In the genomic region with DNA sequence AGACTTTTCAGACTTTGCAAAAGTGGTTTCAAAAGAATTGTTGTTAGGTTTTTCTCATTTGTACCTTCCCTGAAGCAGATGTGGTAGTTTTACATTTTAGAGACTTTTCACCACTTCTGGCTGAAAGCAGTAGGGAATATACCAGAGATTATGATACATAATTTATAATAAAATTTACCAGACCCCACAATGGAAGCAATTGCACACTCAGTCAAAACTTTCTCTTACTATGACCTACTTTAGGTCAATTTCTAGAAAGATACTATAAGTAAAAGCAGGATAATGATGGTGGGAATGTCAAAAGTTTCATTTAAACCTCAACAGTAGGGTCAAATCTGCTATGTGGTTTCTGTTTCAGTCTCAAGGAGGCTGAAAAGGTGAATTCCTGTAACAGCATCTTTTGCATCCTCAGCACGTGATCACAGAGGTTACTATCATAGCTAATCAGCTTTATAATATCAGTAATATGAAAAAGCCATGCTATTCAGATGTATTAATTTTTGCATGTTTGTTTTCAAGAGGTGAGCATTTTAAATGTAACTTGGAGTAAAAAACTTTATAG, we compare ENCODE assay signal across 19 cellular contexts. TPM values are rescaled to one million over a fixed set of nuclear protein-coding genes. Genes with fewer than 3 reads are reported as not detected.
DNase-seq lines count a peak whose midpoint lies in the region; ATAC-seq and TF ChIP-seq lines count a peak whose summit lies in the region.
"Had no signal": no experiment of that assay in that cellular context is flagged by ENCODE, and none has a peak within 500 bp of the region (broad histone marks: within the 10 kb centered on the region; RNA-seq: fewer than 3 reads in every experiment).

No MANE protein-coding gene starts in this region.

- no peaks in the 10 kb centered on the region for H4K20me1 ChIP-seq in GM23248 (ENCODE audit: insufficient read depth)

- in situ Hi-C loops in GM13976 (cut with MboI; ENCODE audit: low sequenced_read_pairs, unreplicated experiment): no loop called here
- in situ Hi-C loops in GM23248 (cut with MboI): no loop called here

- no peaks in the 10 kb centered on the region for H3K4me1 ChIP-seq in GM23248 (ENCODE audit: insufficient read depth)
- H3K4me1 ChIP-seq: left lung had no signal

- H3K9me3 ChIP-seq in GM23248 (ENCODE audit: low read depth): no peaks in the 10 kb centered on the region
- H3K9me3 ChIP-seq: left lung, mucosa of descending colon had no signal

- no peak for TF ChIP-seq CTCF in GM13976 (IDR thresholded peaks at IDR 0.05; ENCODE audit: borderline replicate concordance, control extremely low read depth, extremely low read depth, insufficient read depth, missing control alignments)

- H3K4me3 ChIP-seq in GM23248: no peak overlapping the region
- H3K4me3 ChIP-seq: left lung, mucosa of descending colon had no signal

- 0 out of 2 replicates have a peak, but pooled peaks cover 4% of the 10 kb centered on the region for H3K36me3 ChIP-seq in GM23248 (ENCODE audit: low read depth)

- no peaks in the 10 kb centered on the region for H3K27me3 ChIP-seq in GM23248 (replicated peaks; ENCODE audit: insufficient read depth)
- H3K27me3 ChIP-seq: left lung had no signal

- DNase-seq in GM13976 (ENCODE audit: low spot score) (peak; percentile 34), GM23248 (no peak), anterior cingulate cortex (lab: John Stamatoyannopoulos, UW) (no peak), DMS 273 (lab: John Stamatoyannopoulos, UW; ENCODE audit: unreplicated experiment) (no peak), NCI-H82 (lab: John Stamatoyannopoulos, UW) (no peak)
- DNase-seq: activated B cell treated with CpG ODN at 0.5 μM for 24 hours; left lung; mucosa of descending colon; NCI-H2029; NCI-H510A; PC-3; stimulated activated naive CD4-positive, alpha-beta T cell treated with Interleukin-2 at 50 U/mL for 16 hours; T-helper 17 cell had no signal

- no peak overlapping the region for H2AFZ ChIP-seq in GM23248

- 89 to 91% methylated on average over 1 of the region's 1 CpG for WGBS in GM23248 (ENCODE audit: low coverage in 1 of 2, low lambda C conversion rate in 2 of 2, missing lambda C conversion rate in 2 of 2), 2 experiments

- no peaks in the 10 kb centered on the region for H3F3A ChIP-seq in GM23248 (ENCODE audit: insufficient read depth)

- ATAC-seq in GM19351 (IDR thresholded peaks at IDR 0.05; ENCODE audit: unreplicated experiment): peak; percentile 73
- peak; percentile 85 for ATAC-seq in HG02759 (IDR thresholded peaks at IDR 0.05; ENCODE audit: unreplicated experiment)
- peak; percentile 64 for ATAC-seq in HG03378 (IDR thresholded peaks at IDR 0.05; ENCODE audit: unreplicated experiment)
- ATAC-seq: esophagus mucosa, HepG2, left lung, mucosa of descending colon, PC-3, T-helper 17 cell had no signal

- no peak overlapping the region for H3K4me2 ChIP-seq in GM23248 (ENCODE audit: unreplicated experiment)

- no peaks in the 10 kb centered on the region for H3K9me2 ChIP-seq in GM23248 (ENCODE audit: insufficient read depth)

- no peak overlapping the region for H3K27ac ChIP-seq in GM23248
- H3K27ac ChIP-seq: C4-2B, left lung had no signal

- no peaks in the 10 kb centered on the region for H3K79me2 ChIP-seq in GM23248 (ENCODE audit: insufficient read depth)

- no peak overlapping the region for H3K9ac ChIP-seq in GM23248

RNA-seq across cellular contexts. Expression of a gene that starts 26.9 kb away (rescaled TPM):
- total RNA-seq in GM23248 (2014; rRNA removed; shearing (Covaris generic)): 9.1 and 10.0 TPM in 2 replicates
- polyA plus RNA-seq in GM23248 (2016; fragmentation: Nextera tagmentation; extraction: Ambion mirVana): 9.6 and 11.3 TPM in 2 replicates
